ENCODE assay signal across 9 cellular contexts in the genomic region with DNA sequence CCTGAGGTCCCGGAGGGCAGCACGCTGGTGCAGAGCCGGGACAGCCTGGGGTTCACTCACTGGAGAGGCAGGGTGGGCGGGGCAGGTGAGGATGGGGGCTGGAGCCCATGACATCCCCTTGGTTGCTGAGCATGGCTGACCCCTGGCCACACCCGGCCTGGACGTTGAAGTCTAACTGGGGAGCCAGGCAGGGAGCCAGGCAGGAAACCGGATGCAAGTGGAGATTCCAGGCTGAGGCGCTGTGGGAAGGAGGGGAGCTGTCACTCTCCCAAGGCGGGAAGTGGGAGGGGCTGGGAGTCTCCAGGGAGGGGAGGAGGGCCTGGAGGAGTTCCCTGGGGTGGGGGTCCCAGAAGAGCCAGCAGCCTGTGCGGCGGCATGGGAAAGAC. TPM values are rescaled to one million over a fixed set of nuclear protein-coding genes. Genes with fewer than 3 reads are reported as not detected.
DNase-seq lines count a peak whose midpoint lies in the region; ATAC-seq and TF ChIP-seq lines count a peak whose summit lies in the region.
"Had no signal": no experiment of that assay in that cellular context is flagged by ENCODE, and none has a peak within 500 bp of the region (broad histone marks: within the 10 kb centered on the region; RNA-seq: fewer than 3 reads in every experiment).

No MANE protein-coding gene starts in this region.

- H3K36me3 ChIP-seq in BLaER1: no peaks in the 10 kb centered on the region
- H3K36me3 ChIP-seq in PC-9 (ENCODE audit: low read depth): no peaks in the 10 kb centered on the region
- no peaks in the 10 kb centered on the region for H3K36me3 ChIP-seq in esophagus squamous epithelium
- H3K36me3 ChIP-seq: neutrophil had no signal

- CTCF ChIA-PET in PC-9 (lab: Charles Lee): interaction anchor here (3.1 kb wide), 1 partner anchor 16 kb away, joined by 11 read pairs; no protein-coding TSS in a partner anchor

- no peak overlapping the region for H2AFZ ChIP-seq in PC-9

- peaks cover 21% of the 10 kb centered on the region for H3F3A ChIP-seq in PC-9 (ENCODE audit: insufficient read depth, low read depth)

- peak; percentile 73 to 82 for DNase-seq in PC-9
- DNase-seq in esophagus squamous epithelium (lab: John Stamatoyannopoulos, UW): no peak
- peak; percentile 91 for DNase-seq in mucosa of gallbladder (ENCODE audit: low spot score)
- DNase-seq in NCI-H1930 (lab: John Stamatoyannopoulos, UW): no peak
- no peak for DNase-seq in NOMO-1 treated with dmso at 0.1 percent for 144 hours (lab: John Stamatoyannopoulos, UW; ENCODE audit: unreplicated experiment)
- no peak for DNase-seq in OCI-M1 (lab: John Stamatoyannopoulos, UW)

- POLR2A ChIA-PET in PC-9 (lab: Charles Lee; ENCODE audit: unreplicated experiment): interaction anchor here (1.0 to 1.7 kb wide), 2 partner anchors 13 to 16 kb away, joined by 5 to 25 read pairs; no protein-coding TSS in a partner anchor

- H4K20me1 ChIP-seq in BLaER1 (no peaks in the 10 kb centered on the region), PC-9 (ENCODE audit: insufficient read depth) (no peaks in the 10 kb centered on the region)

- peak overlapping the region; percentile 81 for H3K4me2 ChIP-seq in BLaER1
- peak overlapping the region; percentile 95 for H3K4me2 ChIP-seq in PC-9

- H3K27me3 ChIP-seq in BLaER1 (no peaks in the 10 kb centered on the region), PC-9 (ENCODE audit: insufficient read depth, low read depth) (no peaks in the 10 kb centered on the region), esophagus squamous epithelium (no peaks in the 10 kb centered on the region)

- peak overlapping the region; percentile 88; the same call in 1 of the 2 replicates for H3K9ac ChIP-seq in BLaER1

- WGBS in esophagus squamous epithelium, 2 donors: 8 to 24% methylated on average over 7 to 9 of the region's 11 CpGs

- no peak for TF ChIP-seq POLR2A in esophagus squamous epithelium (IDR thresholded peaks at IDR 0.05)

- peak overlapping the region; percentile 95 for H3K27ac ChIP-seq in BLaER1
- H3K27ac ChIP-seq in PC-9: peak overlapping the region; percentile 99
- H3K27ac ChIP-seq in esophagus squamous epithelium: peak overlapping the region; percentile 86 to 91 (median 90)
- H3K27ac ChIP-seq: neutrophil had no signal

- H3K4me3 ChIP-seq in BLaER1: no peak overlapping the region; the same call in 1 of the 2 replicates
- H3K4me3 ChIP-seq in PC-9: peak overlapping the region; percentile 17; the same call in 1 of the 2 replicates
- H3K4me3 ChIP-seq in esophagus squamous epithelium: peak overlapping the region in 3 of 4 donors; percentile 14 to 41 (median 24)

- intact Hi-C loops in PC-9 (cut with micrococcal nuclease; ENCODE audit: unreplicated experiment): loop anchor here (5.0 kb wide), 1 partner anchor 71 kb away; a partner anchor contains a TSS
- intact Hi-C loops in esophagus squamous epithelium (cut with DNase I): no loop called here

- H3K79me2 ChIP-seq in PC-9 (ENCODE audit: low read depth): no peaks in the 10 kb centered on the region

- H3K4me1 ChIP-seq in BLaER1: peaks cover 65% of the 10 kb centered on the region
- peaks cover 58% of the 10 kb centered on the region for H3K4me1 ChIP-seq in PC-9 (replicated peaks; ENCODE audit: insufficient read depth)
- peaks cover 53 to 74% (median 57%) of the 10 kb centered on the region in 3 donors for H3K4me1 ChIP-seq in esophagus squamous epithelium

- H3K9me2 ChIP-seq in PC-9 (ENCODE audit: insufficient read depth): no peaks in the 10 kb centered on the region

- no peak; the same call in 1 of the 2 replicates for TF ChIP-seq CTCF in PC-9 (conservative IDR thresholded peaks at IDR 0.05)
- no peak for TF ChIP-seq CTCF in esophagus squamous epithelium (IDR thresholded peaks at IDR 0.05)

- no peaks in the 10 kb centered on the region for H3K9me3 ChIP-seq in BLaER1
- no peaks in the 10 kb centered on the region for H3K9me3 ChIP-seq in PC-9 (ENCODE audit: insufficient read depth, low read depth)
- no peaks in the 10 kb centered on the region for H3K9me3 ChIP-seq in esophagus squamous epithelium
- H3K9me3 ChIP-seq: neutrophil had no signal

- no peak for ATAC-seq in GM21526 (IDR thresholded peaks at IDR 0.05; ENCODE audit: low FRiP score, unreplicated experiment)

- no TSS peak for BruUV-seq in PC-9 (replicated peaks; lab: Mats Ljungman, UMichigan)

RNA-seq across cellular contexts. Expression of a gene that starts 7.7 kb away (rescaled TPM):
- 107 and 113 TPM in 2 replicates for total RNA-seq in PC-9 (2021)
- 10 to 100 TPM; 36.7 to 43.6 (median 37.8) TPM for total RNA-seq in esophagus squamous epithelium
- 306 TPM for total RNA-seq in mucosa of gallbladder

RNA-seq across cellular contexts. Expression of a gene that starts 42.3 kb away (rescaled TPM):
- 5.8 and 11.5 TPM in 2 replicates for total RNA-seq in PC-9 (2021)
- total RNA-seq in esophagus squamous epithelium: 10 to 100 TPM in 2 of 4 donors, 1 to 10 TPM in 2; 3.4 to 11.4 (median 8.4) TPM
- 49.3 TPM for total RNA-seq in mucosa of gallbladder

Comparison
In these comparisons a context has a peak if more than half of its experiments do, and no peak if none do; other contexts are left out.
1. DNase-seq: peak in PC-9 (2 of 2) and mucosa of gallbladder (single experiment); none in esophagus squamous epithelium (single experiment), NCI-H1930 (0 of 2), NOMO-1 treated with dmso at 0.1 percent for 144 hours (single experiment) and OCI-M1 (single experiment).
2. Peak in every context shown above with its lines, with median percentiles within 50 percentile points of each other: H3K27ac ChIP-seq.